In genomic region chr19:50326101-50326664, GRCh38 we compare ENCODE assay signal across 11 cellular contexts. TPM values are rescaled to one million over a fixed set of nuclear protein-coding genes. Genes with fewer than 3 reads are reported as not detected.
DNase-seq lines count a peak whose midpoint lies in the region; ATAC-seq and TF ChIP-seq lines count a peak whose summit lies in the region.
"Had no signal": no experiment of that assay in that cellular context is flagged by ENCODE, and none has a peak within 500 bp of the region (broad histone marks: within the 10 kb centered on the region; RNA-seq: fewer than 3 reads in every experiment).

No MANE protein-coding gene starts in this region.

- POLR2A ChIA-PET in SK-N-SH (lab: Yijun Ruan, JAX) (interaction anchor here (1.1 to 1.3 kb wide), 2 partner anchors 10 to 31 kb away, joined by 3 to 13 read pairs; no protein-coding TSS in a partner anchor), IMR-90 (lab: Charles Lee; ENCODE audit: unreplicated experiment) (no interaction called here)
- POLR2A ChIA-PET in naive thymus-derived CD4-positive, alpha-beta T cell (lab: Charles Lee), result interaction anchor here (0.5 to 0.6 kb wide), 2 partner anchors 32 to 177 kb away, joined by 3 read pairs; no protein-coding TSS in a partner anchor

- H3K4me3 ChIP-seq in SK-N-SH (ENCODE audit: low read depth in 2 of 2, low read length in 1 of 2), result peak overlapping the region in 1 of 2 experiments; percentile 37; a peak in 1 of 4 replicates
- H3K4me3 ChIP-seq in IMR-90 (ENCODE audit: insufficient read depth, low read depth, low read length), result no peak overlapping the region
- peak overlapping the region; percentile 15 to 43 for H3K4me3 ChIP-seq in duodenal mucosa (ENCODE audit: low read depth in 1 of 2, low read length in 2 of 2)
- no peak overlapping the region for H3K4me3 ChIP-seq in osteoblast (ENCODE audit: insufficient read depth, low read length)
- no peak overlapping the region for H3K4me3 ChIP-seq in naive thymus-derived CD4-positive, alpha-beta T cell (ENCODE audit: low read length)
- H3K4me3 ChIP-seq: body of pancreas, HAP-1 had no signal

- no peak overlapping the region for H4K5ac ChIP-seq in IMR-90 (ENCODE audit: low read depth, low read length)

- H4K20me1 ChIP-seq in SK-N-SH (ENCODE audit: insufficient read depth), result 0 out of 2 replicates have a peak, but pooled peaks cover 3% of the 10 kb centered on the region
- H4K20me1 ChIP-seq in IMR-90 (ENCODE audit: insufficient read depth, low read length), result no peaks in the 10 kb centered on the region
- no peaks in the 10 kb centered on the region for H4K20me1 ChIP-seq in osteoblast (ENCODE audit: insufficient read depth, low read length)

- dilution Hi-C loops in IMR-90 (cut with HindIII; ENCODE audit: low sequenced_read_pairs, unreplicated experiment), result no loop called here

- peak overlapping the region in 2 of 10 donors; percentile 37 to 88 for H3K4me3 Mint-ChIP-seq in naive thymus-derived CD4-positive, alpha-beta T cell

- peaks cover 0 to 25% (median 11%) of the 10 kb centered on the region in 11 donors for H3K9me3 Mint-ChIP-seq in naive thymus-derived CD4-positive, alpha-beta T cell

- H3K14ac ChIP-seq in IMR-90 (replicated peaks; ENCODE audit: low read depth, low read length), result no peak overlapping the region

- no peak for TF ChIP-seq EP300 in SK-N-SH (IDR thresholded peaks at IDR 0.05; ENCODE audit: borderline replicate concordance in 1 of 2, low read depth in 1 of 2, low read length in 1 of 2)

- peaks cover 20 to 46% (median 38%) of the 10 kb centered on the region in 5 donors for H3K27me3 Mint-ChIP-seq in naive thymus-derived CD4-positive, alpha-beta T cell

- no peak for TF ChIP-seq CTCF in SK-N-SH (IDR thresholded peaks at IDR 0.05)
- no peak for TF ChIP-seq CTCF in IMR-90 (conservative IDR thresholded peaks at IDR 0.05; ENCODE audit: low read depth, low read length)
- TF ChIP-seq CTCF in osteoblast (IDR thresholded peaks at IDR 0.05; ENCODE audit: extremely low read depth, low read depth, low read length), result no peak

- H3K27me3 ChIP-seq in SK-N-SH (ENCODE audit: insufficient read depth), result peaks cover 16% of the 10 kb centered on the region; the same call in 1 of the 2 replicates
- peaks cover 31% of the 10 kb centered on the region for H3K27me3 ChIP-seq in IMR-90 (ENCODE audit: control insufficient read depth, insufficient read depth, low read length)
- peaks cover 25 to 33% of the 10 kb centered on the region in 2 donors for H3K27me3 ChIP-seq in duodenal mucosa (ENCODE audit: control insufficient read depth in 1 of 2, insufficient read depth in 2 of 2, low read length in 2 of 2)
- H3K27me3 ChIP-seq in osteoblast (ENCODE audit: insufficient read depth, low read length), result peaks cover 44% of the 10 kb centered on the region
- peaks cover 4 to 18% of the 10 kb centered on the region in 2 donors for H3K27me3 ChIP-seq in naive thymus-derived CD4-positive, alpha-beta T cell (ENCODE audit: control insufficient read depth in 2 of 2, insufficient read depth in 2 of 2, low read length in 2 of 2)
- H3K27me3 ChIP-seq: body of pancreas had no signal

- no peak overlapping the region for H2BK15ac ChIP-seq in IMR-90 (ENCODE audit: low read depth, low read length)

- no peak overlapping the region for H2AK9ac ChIP-seq in IMR-90 (replicated peaks; ENCODE audit: low read depth, low read length, poor library complexity)

- peaks cover 33 to 49% (median 44%) of the 10 kb centered on the region in 7 donors for H3K4me1 Mint-ChIP-seq in naive thymus-derived CD4-positive, alpha-beta T cell

- H3K9me1 ChIP-seq in IMR-90 (ENCODE audit: insufficient read depth, low read length), result no peaks in the 10 kb centered on the region

- no TSS peak for BruUV-seq in IMR-90 (replicated peaks; lab: Mats Ljungman, UMichigan)

- H3K9ac ChIP-seq in SK-N-SH, result no peak overlapping the region
- no peak overlapping the region for H3K9ac ChIP-seq in IMR-90 (ENCODE audit: low read depth, low read length)
- no peak overlapping the region for H3K9ac ChIP-seq in duodenal mucosa (ENCODE audit: low read depth in 1 of 2, low read length in 2 of 2)

- H3K56ac ChIP-seq in IMR-90 (ENCODE audit: extremely low read depth, insufficient read depth, low read length), result no peak overlapping the region

- H2BK5ac ChIP-seq in IMR-90 (ENCODE audit: low read depth, low read length, poor library complexity, severe bottlenecking), result no peak overlapping the region

- no peak overlapping the region for H2AK5ac ChIP-seq in IMR-90 (ENCODE audit: low read depth, low read length)

- H3K79me1 ChIP-seq in IMR-90 (ENCODE audit: low read depth in 1 of 2, low read length in 2 of 2), result no peaks in the 10 kb centered on the region

- no peak overlapping the region for H3K4ac ChIP-seq in IMR-90 (ENCODE audit: low read depth, low read length)

- no peak overlapping the region for H3K23ac ChIP-seq in IMR-90 (ENCODE audit: low read depth, low read length)

- H3K27ac Mint-ChIP-seq in naive thymus-derived CD4-positive, alpha-beta T cell, result peak overlapping the region in 1 of 9 donors; percentile 38

- DNase-seq in SK-N-SH (no peak), IMR-90 (no peak), osteoblast (ENCODE audit: insufficient read length, low spot score, missing footprints) (peak; percentile 80), AG08395 (ENCODE audit: low spot score) (no peak)
- no peak for DNase-seq in naive thymus-derived CD4-positive, alpha-beta T cell

- no peaks in the 10 kb centered on the region for H3K79me2 ChIP-seq in SK-N-SH (ENCODE audit: insufficient read depth)
- no peaks in the 10 kb centered on the region for H3K79me2 ChIP-seq in osteoblast (ENCODE audit: insufficient read depth, low read length)

- H3F3A ChIP-seq in SK-N-SH (replicated peaks; ENCODE audit: insufficient read depth), result peaks cover 9% of the 10 kb centered on the region

- H4K8ac ChIP-seq in IMR-90 (ENCODE audit: low read depth in 2 of 2, low read length in 2 of 2), result no peak overlapping the region

- intact Hi-C loops in IMR-90 (cut with micrococcal nuclease), result no loop called here
- intact Hi-C loops in naive thymus-derived CD4-positive, alpha-beta T cell (cut with micrococcal nuclease), result loop anchor here in 1 of 2 donors (5.0 kb wide), 1 partner anchor 399 kb away; the partner anchor contains the start of genes ATF5 and NUP62

- TF ChIP-seq POLR2A in IMR-90 (IDR thresholded peaks at IDR 0.05; ENCODE audit: low read depth, low read length), result no peak

- in situ Hi-C loops in IMR-90 (cut with MboI; ENCODE audit: low sequenced_read_pairs), result no loop called here

- H3K4me1 ChIP-seq in SK-N-SH (ENCODE audit: control insufficient read depth in 1 of 2, insufficient read depth in 2 of 2, low read depth in 1 of 2, low read length in 1 of 2) (peaks cover 0 to 29% of the 10 kb centered on the region in 2 experiments; a peak in 1 of 4 replicates), IMR-90 (ENCODE audit: control insufficient read depth, insufficient read depth, low read length) (no peaks in the 10 kb centered on the region), duodenal mucosa (ENCODE audit: control insufficient read depth in 1 of 2, insufficient read depth in 2 of 2, low read length in 2 of 2) (peaks cover 4 to 14% of the 10 kb centered on the region in 2 donors), osteoblast (ENCODE audit: insufficient read depth, low read length) (no peaks in the 10 kb centered on the region)
- peaks cover 20 to 35% of the 10 kb centered on the region in 2 donors for H3K4me1 ChIP-seq in naive thymus-derived CD4-positive, alpha-beta T cell (ENCODE audit: control insufficient read depth in 2 of 2, insufficient read depth in 2 of 2, low read length in 2 of 2)

- H3K27ac ChIP-seq in SK-N-SH (ENCODE audit: low read depth in 2 of 2, low read length in 1 of 2), result no peak overlapping the region
- H3K27ac ChIP-seq in IMR-90 (ENCODE audit: insufficient read depth, low read length), result no peak overlapping the region
- no peak overlapping the region for H3K27ac ChIP-seq in duodenal mucosa (ENCODE audit: low read depth, low read length)
- H3K27ac ChIP-seq in osteoblast (ENCODE audit: low read depth, low read length), result no peak overlapping the region
- H3K27ac ChIP-seq in naive thymus-derived CD4-positive, alpha-beta T cell (ENCODE audit: low read depth, low read length), result no peak overlapping the region
- H3K27ac ChIP-seq: body of pancreas had no signal

- no peaks in the 10 kb centered on the region for H3K9me3 ChIP-seq in SK-N-SH
- H3K9me3 ChIP-seq in IMR-90 (ENCODE audit: control insufficient read depth, insufficient read depth, low read length), result peaks cover 11% of the 10 kb centered on the region
- H3K9me3 ChIP-seq in duodenal mucosa (ENCODE audit: control insufficient read depth in 1 of 2, low read length in 2 of 2), result no peaks in the 10 kb centered on the region
- H3K9me3 ChIP-seq in osteoblast (ENCODE audit: low read depth, low read length), result no peaks in the 10 kb centered on the region
- peaks cover 0 to 14% (median 0%) of the 10 kb centered on the region in 3 experiments for H3K9me3 ChIP-seq in naive thymus-derived CD4-positive, alpha-beta T cell (ENCODE audit: control insufficient read depth in 2 of 3, low read length in 3 of 3)
- H3K9me3 ChIP-seq: body of pancreas, HAP-1 had no signal

- H2BK120ac ChIP-seq in IMR-90 (ENCODE audit: low read depth, low read length), result no peak overlapping the region

- H3K4me2 ChIP-seq in SK-N-SH (peak overlapping the region; percentile 59; the same call in 1 of the 2 replicates), IMR-90 (ENCODE audit: low read depth, low read length) (no peak overlapping the region), osteoblast (ENCODE audit: insufficient read depth, low read length) (no peak overlapping the region)

- H2AFZ ChIP-seq in SK-N-SH (ENCODE audit: low read depth) (no peak overlapping the region), IMR-90 (replicated peaks; ENCODE audit: low read length, poor library complexity) (no peak overlapping the region), osteoblast (ENCODE audit: low read length) (no peak overlapping the region)

- H3K9me2 ChIP-seq in SK-N-SH, result no peaks in the 10 kb centered on the region

- CTCF ChIA-PET in SK-N-SH (lab: Yijun Ruan, JAX) (interaction anchor here (1.2 to 2.4 kb wide), 3 partner anchors 10 to 74 kb away, joined by 3 to 8 read pairs (median 6); no protein-coding TSS in a partner anchor), IMR-90 (lab: Yijun Ruan, JAX) (no interaction called here)
- CTCF ChIA-PET in naive thymus-derived CD4-positive, alpha-beta T cell (lab: Charles Lee), result interaction anchor here (0.7 to 0.8 kb wide), 2 partner anchors 394 to 899 kb away, joined by 3 to 4 read pairs; no protein-coding TSS in a partner anchor

- ATAC-seq in SK-N-SH treated with all-trans-retinoic acid at 6 μM for 48 hours, result no peak
- ATAC-seq in IMR-90 (ENCODE audit: low read depth), result no peak
- no peak for ATAC-seq in naive thymus-derived CD4-positive, alpha-beta T cell
- ATAC-seq in GM18867 (IDR thresholded peaks at IDR 0.05; ENCODE audit: unreplicated experiment), result no peak

- no peak overlapping the region for H4K91ac ChIP-seq in IMR-90 (ENCODE audit: insufficient read depth, low read depth, low read length)

- WGBS in SK-N-SH (ENCODE audit: low lambda C conversion rate), result 2% methylated on average over 11 of the region's 26 CpGs
- no CpG with 5 or more reads among the region's 26 CpGs for WGBS in IMR-90 (ENCODE audit: extremely low coverage in 2 of 2, insufficient read length in 1 of 2), 2 experiments

- no peak overlapping the region for H3K18ac ChIP-seq in IMR-90 (ENCODE audit: low read depth, low read length)

- TF ChIP-seq RAD21 in SK-N-SH (IDR thresholded peaks at IDR 0.05; ENCODE audit: low read length) (no peak), IMR-90 (IDR thresholded peaks at IDR 0.05; ENCODE audit: low read length) (no peak)

- H3K36me3 Mint-ChIP-seq in naive thymus-derived CD4-positive, alpha-beta T cell, result peaks cover 0 to 13% (median 6%) of the 10 kb centered on the region in 5 donors

- H3K36me3 ChIP-seq in SK-N-SH (replicated peaks in 1 of 2; ENCODE audit: control insufficient read depth in 1 of 2, insufficient read depth in 2 of 2, low read length in 1 of 2), result no peaks in the 10 kb centered on the region
- no peaks in the 10 kb centered on the region for H3K36me3 ChIP-seq in IMR-90 (ENCODE audit: control insufficient read depth, insufficient read depth, low read length)
- peaks cover 0 to 4% of the 10 kb centered on the region in 2 donors for H3K36me3 ChIP-seq in duodenal mucosa (ENCODE audit: control insufficient read depth in 1 of 2, insufficient read depth in 2 of 2, low read length in 2 of 2)
- H3K36me3 ChIP-seq in osteoblast (ENCODE audit: insufficient read depth, low read length), result no peaks in the 10 kb centered on the region
- no peaks in the 10 kb centered on the region for H3K36me3 ChIP-seq in naive thymus-derived CD4-positive, alpha-beta T cell (ENCODE audit: control insufficient read depth in 2 of 3, insufficient read depth in 3 of 3, low read length in 3 of 3)
- H3K36me3 ChIP-seq: HAP-1 had no signal

- H2BK20ac ChIP-seq in IMR-90 (ENCODE audit: low read depth, low read length), result no peak overlapping the region

RNA-seq across cellular contexts. Expression of gene KCNC3, which starts 3.0 kb away (rescaled TPM):
- polyA plus RNA-seq in SK-N-SH (2012; rRNA removed) (0.26 and 0.30 TPM in 2 replicates), IMR-90 (2012; rRNA removed) (0.07 and 0.13 TPM in 2 replicates)
- 0.14 and 0.37 TPM in 2 replicates for polyA plus RNA-seq in SK-N-SH (2012; cell fraction: cytosol; rRNA removed)
- polyA plus RNA-seq in SK-N-SH (2012; cell fraction: nucleus; rRNA removed), result 2.4 and 2.7 TPM in 2 replicates
- total RNA-seq in IMR-90 (2012; rRNA removed) (not detected in 2 replicates), osteoblast (under 0.01 TPM in 1 of 2 replicates, not detected in the other)
- polyA plus RNA-seq in IMR-90 (2012; cell fraction: cytosol; rRNA removed), result 0.06 and 0.10 TPM in 2 replicates
- 0.41 and 0.46 TPM in 2 replicates for polyA plus RNA-seq in IMR-90 (2012; cell fraction: nucleus; rRNA removed; ENCODE audit: low replicate concordance)
- total RNA-seq in naive thymus-derived CD4-positive, alpha-beta T cell, result 10 to 100 TPM in 1 of 5 experiments, 1 to 10 TPM in 4; 1.9 to 11.1 (median 2.4) TPM
- not detected for polyA plus RNA-seq in naive thymus-derived CD4-positive, alpha-beta T cell

RNA-seq across cellular contexts. Expression of gene NAPSA, which starts 39.3 kb away (rescaled TPM):
- polyA plus RNA-seq in SK-N-SH (2012; rRNA removed), result 0.43 and 0.76 TPM in 2 replicates
- polyA plus RNA-seq in SK-N-SH (2012; cell fraction: cytosol; rRNA removed), result 0.05 and 0.20 TPM in 2 replicates
- polyA plus RNA-seq in SK-N-SH (2012; cell fraction: nucleus; rRNA removed), result 3.4 and 4.7 TPM in 2 replicates
- not detected in 2 replicates for total RNA-seq in IMR-90 (2012; rRNA removed)
- 0.24 and 0.39 TPM in 2 replicates for polyA plus RNA-seq in IMR-90 (2012; rRNA removed)
- polyA plus RNA-seq in IMR-90 (2012; cell fraction: cytosol; rRNA removed), result 0.15 and 0.39 TPM in 2 replicates
- polyA plus RNA-seq in IMR-90 (2012; cell fraction: nucleus; rRNA removed; ENCODE audit: low replicate concordance), result 2.5 and 2.7 TPM in 2 replicates
- under 0.01 and 0.29 TPM in 2 replicates for total RNA-seq in osteoblast
- total RNA-seq in naive thymus-derived CD4-positive, alpha-beta T cell, result 1 to 10 TPM in 4 of 5 experiments, under 1 TPM in 1; 0.72 to 8.2 (median 4.5) TPM
- polyA plus RNA-seq in naive thymus-derived CD4-positive, alpha-beta T cell, result 1 to 10 TPM; 1.2 to 1.6 TPM
- total RNA-seq: NCI-H460 had no signal

RNA-seq across cellular contexts. Expression of gene NR1H2, which starts 50.1 kb away (rescaled TPM):
- polyA plus RNA-seq in SK-N-SH (2012; rRNA removed), result 72.8 and 108 TPM in 2 replicates
- polyA plus RNA-seq in SK-N-SH (2012; cell fraction: cytosol; rRNA removed), result 66.3 and 75.1 TPM in 2 replicates
- polyA plus RNA-seq in SK-N-SH (2012; cell fraction: nucleus; rRNA removed), result 141 and 150 TPM in 2 replicates
- total RNA-seq in IMR-90 (2012; rRNA removed), result 34.7 and 37.8 TPM in 2 replicates
- polyA plus RNA-seq in IMR-90 (2012; rRNA removed), result 48.4 and 51.5 TPM in 2 replicates
- polyA plus RNA-seq in IMR-90 (2012; cell fraction: cytosol; rRNA removed), result 26.9 and 67.7 TPM in 2 replicates
- polyA plus RNA-seq in IMR-90 (2012; cell fraction: nucleus; rRNA removed; ENCODE audit: low replicate concordance), result 79.8 and 151 TPM in 2 replicates
- 91.1 and 113 TPM in 2 replicates for total RNA-seq in osteoblast
- total RNA-seq in naive thymus-derived CD4-positive, alpha-beta T cell, result 100 to 1,000 TPM in 4 of 5 experiments, 10 to 100 TPM in 1; 66.6 to 284 (median 114) TPM
- polyA plus RNA-seq in naive thymus-derived CD4-positive, alpha-beta T cell, result 100 to 1,000 TPM in 1 of 2 donors, 10 to 100 TPM in 1; 82.7 to 128 TPM

RNA-seq across cellular contexts. Expression of gene POLD1, which starts 58.0 kb away (rescaled TPM):
- polyA plus RNA-seq in SK-N-SH (2012; rRNA removed) (28.6 and 33.6 TPM in 2 replicates), IMR-90 (2012; rRNA removed) (28.9 and 40.2 TPM in 2 replicates)
- polyA plus RNA-seq in SK-N-SH (2012; cell fraction: cytosol; rRNA removed), result 8.1 and 14.9 TPM in 2 replicates
- polyA plus RNA-seq in SK-N-SH (2012; cell fraction: nucleus; rRNA removed), result 109 and 151 TPM in 2 replicates
- total RNA-seq in IMR-90 (2012; rRNA removed) (13.1 and 13.8 TPM in 2 replicates), osteoblast (14.7 and 15.6 TPM in 2 replicates)
- polyA plus RNA-seq in IMR-90 (2012; cell fraction: cytosol; rRNA removed), result 15.6 and 24.5 TPM in 2 replicates
- polyA plus RNA-seq in IMR-90 (2012; cell fraction: nucleus; rRNA removed; ENCODE audit: low replicate concordance), result 76.5 and 228 TPM in 2 replicates
- total RNA-seq in naive thymus-derived CD4-positive, alpha-beta T cell, result 100 to 1,000 TPM in 1 of 5 experiments, 10 to 100 TPM in 4; 26.0 to 110 (median 40.8) TPM
- polyA plus RNA-seq in naive thymus-derived CD4-positive, alpha-beta T cell, result 10 to 100 TPM; 30.5 to 44.3 TPM

Comparison
In these comparisons a context has a peak if more than half of its experiments do, and no peak if none do; other contexts are left out.
1. H3K4me3 ChIP-seq: peak in duodenal mucosa (2 of 2); none in IMR-90 (single experiment), osteoblast (single experiment) and naive thymus-derived CD4-positive, alpha-beta T cell (single experiment).